ENCODE assay signal across 33 cellular contexts in genomic region chr14:29166507-29166906, GRCh38.
DNase-seq lines count a peak whose midpoint lies in the region; ATAC-seq and TF ChIP-seq lines count a peak whose summit lies in the region.
"Had no signal": no experiment of that assay in that cellular context is flagged by ENCODE, and none has a peak within 500 bp of the region (broad histone marks: within the 10 kb centered on the region; RNA-seq: fewer than 3 reads in every experiment).

No MANE protein-coding gene starts in this region.

- DNase-seq in GM12865 (ENCODE audit: low read depth) (peak; percentile 7), HFF-Myc (ENCODE audit: extremely low read depth, low read depth) (no peak), WTC11 (ENCODE audit: low spot score) (no peak), mesendoderm (peak; percentile 27), foreskin fibroblast (no peak)
- DNase-seq: activated CD4-positive, alpha-beta memory T cell treated with anti-CD3 and anti-CD28 coated beads, Interleukin-2, amount 10 ng/mL, durations not matched to agents 7 days and 5 days; activated CD8-positive, alpha-beta memory T cell treated with anti-CD3 and anti-CD28 coated beads, Interleukin-2, amount 50 U/mL, for 4 hours; activated naive CD4-positive, alpha-beta T cell treated with anti-CD3 and anti-CD28 coated beads, Interleukin-2, amount 10 ng/mL, durations not matched to agents 7 days and 5 days; adrenal gland; body of pancreas; COR-L47; gastrocnemius medialis; GDM1; left cardiac atrium; mucosa of descending colon; natural killer cell; NCI-H1092 treated with DMSO at 0.1 percent for 48 hours; NCI-H1694 treated with DMSO at 0.1 percent for 48 hours; NCI-H510A treated with DMSO at 0.1 percent for 48 hours; occipital lobe; PC-9; psoas muscle; Right ventricle myocardium superior; stimulated activated CD4-positive, alpha-beta T cell treated with anti-CD3 and anti-CD28 coated beads, Interleukin-15, amount 100 ng/mL, for 24 hours; stimulated activated CD4-positive, alpha-beta T cell treated with anti-CD3 and anti-CD28 coated beads, Interleukin-4, amount 100 ng/mL, for 4 hours; T-helper 2 cell; trophoblast cell had no signal

- H3K27ac Mint-ChIP-seq in WTC11 = no peak overlapping the region
- H3K27ac Mint-ChIP-seq: activated CD4-positive, alpha-beta memory T cell treated with anti-CD3 and anti-CD28 coated beads, Interleukin-2, amount 10 ng/mL, durations not matched to agents 7 days and 5 days; activated naive CD4-positive, alpha-beta T cell treated with anti-CD3 and anti-CD28 coated beads, Interleukin-2, amount 10 ng/mL, durations not matched to agents 7 days and 5 days; activated T-helper 1 cell treated with anti-CD3 and anti-CD28 coated beads, Interleukin-12 subunit alpha, Interleukin-12 subunit beta, Interleukin-2, Interleukin-4 antibody, amounts not matched to agents 30 ng/mL and 10 ng/mL and 1 ng/mL, durations not matched to agents 14 hours and 24 hours and 36 hours; IgD-negative memory B cell; natural killer cell had no signal

- no peak overlapping the region for H3K56ac ChIP-seq in mesendoderm (ENCODE audit: low read length)

- H2BK15ac ChIP-seq in mesendoderm (replicated peaks; ENCODE audit: low read depth) = no peak overlapping the region

- no peaks in the 10 kb centered on the region for H3K79me2 ChIP-seq in mesendoderm (ENCODE audit: control insufficient read depth, insufficient read depth, low read length)

- H3K79me1 ChIP-seq in mesendoderm (ENCODE audit: low read length) = no peaks in the 10 kb centered on the region

- H2AK5ac ChIP-seq in mesendoderm (ENCODE audit: low read length) = no peak overlapping the region

- H3K4me2 ChIP-seq in mesendoderm (ENCODE audit: low read length) = no peak overlapping the region
- H3K4me2 ChIP-seq: BLaER1 treated with 17β-estradiol and CSF1 and Interleukin-3, amounts not matched to agents 10 nM and 100 nM; PC-9 had no signal

- H3K27me3 ChIP-seq in mesendoderm (ENCODE audit: insufficient read depth, low read length, poor library complexity) = no peaks in the 10 kb centered on the region
- H3K27me3 ChIP-seq: adrenal gland; BLaER1 treated with 17β-estradiol and CSF1 and Interleukin-3, amounts not matched to agents 10 nM and 100 nM; body of pancreas; gastrocnemius medialis had no signal

- no peak overlapping the region for H3K4me3 ChIP-seq in GM12865 (ENCODE audit: low read depth, low read length)
- H3K4me3 ChIP-seq in HFF-Myc (replicated peaks; ENCODE audit: low read depth, low read length) = no peak overlapping the region
- H3K4me3 ChIP-seq in mesendoderm (ENCODE audit: low read length) = no peak overlapping the region
- H3K4me3 ChIP-seq in foreskin fibroblast (ENCODE audit: low read depth in 1 of 2, low read length in 2 of 2) = no peak overlapping the region
- H3K4me3 ChIP-seq: adrenal gland; BLaER1 treated with 17β-estradiol and CSF1 and Interleukin-3, amounts not matched to agents 10 nM and 100 nM; body of pancreas; gastrocnemius medialis; lung; mucosa of descending colon; PC-9; psoas muscle had no signal

- no peak overlapping the region for H2BK120ac ChIP-seq in mesendoderm (ENCODE audit: low read depth, low read length)

- TF ChIP-seq CTCF in GM12865 (IDR thresholded peaks at IDR 0.05; ENCODE audit: insufficient read depth, low read depth, low read length, missing control alignments) = no peak
- peak; percentile 10 for TF ChIP-seq CTCF in HFF-Myc (IDR thresholded peaks at IDR 0.05; ENCODE audit: low read depth, low read length, missing control alignments)
- no peak for TF ChIP-seq CTCF in WTC11 (IDR thresholded peaks at IDR 0.05)
- TF ChIP-seq CTCF in foreskin fibroblast (IDR thresholded peaks at IDR 0.05; ENCODE audit: low read depth, low read length) = no peak

- peak; percentile 34; the same call in 1 of the 2 replicates for ATAC-seq in WTC11
- no peak for ATAC-seq in HG02763 (IDR thresholded peaks at IDR 0.05; ENCODE audit: unreplicated experiment)
- ATAC-seq in GM19023 (IDR thresholded peaks at IDR 0.05; ENCODE audit: unreplicated experiment) = no peak
- ATAC-seq: body of pancreas, gastrocnemius medialis, left cardiac atrium, mucosa of descending colon, natural killer cell, psoas muscle had no signal

- no peak overlapping the region for H3K18ac ChIP-seq in mesendoderm (ENCODE audit: low read length)

- H3K4ac ChIP-seq in mesendoderm (ENCODE audit: low read depth, low read length) = no peak overlapping the region

- H3K4me3 Mint-ChIP-seq in WTC11 = no peak overlapping the region
- H3K4me3 Mint-ChIP-seq: activated CD4-positive, alpha-beta memory T cell treated with anti-CD3 and anti-CD28 coated beads, Interleukin-2, amount 10 ng/mL, durations not matched to agents 7 days and 5 days; activated naive CD4-positive, alpha-beta T cell treated with anti-CD3 and anti-CD28 coated beads, Interleukin-2, amount 10 ng/mL, durations not matched to agents 7 days and 5 days; activated T-helper 1 cell treated with anti-CD3 and anti-CD28 coated beads, Interleukin-12 subunit alpha, Interleukin-12 subunit beta, Interleukin-2, Interleukin-4 antibody, amounts not matched to agents 30 ng/mL and 10 ng/mL and 1 ng/mL, durations not matched to agents 14 hours and 24 hours and 36 hours; IgD-negative memory B cell; natural killer cell had no signal

- POLR2A ChIA-PET in WTC11 (lab: Charles Lee) = no interaction called here

- H3K4me1 ChIP-seq in mesendoderm (ENCODE audit: control insufficient read depth, low read depth, low read length) = no peaks in the 10 kb centered on the region
- H3K4me1 ChIP-seq: adrenal gland, body of pancreas, gastrocnemius medialis, psoas muscle had no signal

- H4K5ac ChIP-seq in mesendoderm (ENCODE audit: low read length) = no peak overlapping the region

- no peaks in the 10 kb centered on the region for H3K27me3 Mint-ChIP-seq in WTC11 (ENCODE audit: low read depth)
- H3K27me3 Mint-ChIP-seq: activated CD4-positive, alpha-beta memory T cell treated with anti-CD3 and anti-CD28 coated beads, Interleukin-2, amount 10 ng/mL, durations not matched to agents 7 days and 5 days; activated naive CD4-positive, alpha-beta T cell treated with anti-CD3 and anti-CD28 coated beads, Interleukin-2, amount 10 ng/mL, durations not matched to agents 7 days and 5 days; IgD-negative memory B cell had no signal

- H2BK5ac ChIP-seq in mesendoderm (ENCODE audit: low read length) = no peak overlapping the region

- no peak overlapping the region for H3K27ac ChIP-seq in mesendoderm (ENCODE audit: low read depth, low read length)
- H3K27ac ChIP-seq: adrenal gland; BLaER1 treated with 17β-estradiol and CSF1 and Interleukin-3, amounts not matched to agents 10 nM and 100 nM; body of pancreas; gastrocnemius medialis; PC-9; psoas muscle had no signal

- no peaks in the 10 kb centered on the region for H3K4me1 Mint-ChIP-seq in WTC11
- H3K4me1 Mint-ChIP-seq: activated CD4-positive, alpha-beta memory T cell treated with anti-CD3 and anti-CD28 coated beads, Interleukin-2, amount 10 ng/mL, durations not matched to agents 7 days and 5 days; activated naive CD4-positive, alpha-beta T cell treated with anti-CD3 and anti-CD28 coated beads, Interleukin-2, amount 10 ng/mL, durations not matched to agents 7 days and 5 days; IgD-negative memory B cell; natural killer cell had no signal

- H3K9me3 Mint-ChIP-seq in WTC11 = peaks cover 8% of the 10 kb centered on the region
- H3K9me3 Mint-ChIP-seq: IgD-negative memory B cell had no signal

- no CpG with 5 or more reads among the region's 1 CpG for WGBS in mesendoderm (ENCODE audit: extremely low coverage, insufficient coverage, low lambda C conversion rate)

- no peaks in the 10 kb centered on the region for H3K36me3 ChIP-seq in mesendoderm (ENCODE audit: control insufficient read depth, insufficient read depth, low read length)
- H3K36me3 ChIP-seq: adrenal gland; BLaER1 treated with 17β-estradiol and CSF1 and Interleukin-3, amounts not matched to agents 10 nM and 100 nM; gastrocnemius medialis had no signal

- no peaks in the 10 kb centered on the region for H3K36me3 Mint-ChIP-seq in WTC11
- H3K36me3 Mint-ChIP-seq: activated naive CD4-positive, alpha-beta T cell treated with anti-CD3 and anti-CD28 coated beads, Interleukin-2, amount 10 ng/mL, durations not matched to agents 7 days and 5 days; IgD-negative memory B cell; natural killer cell had no signal

- no peak overlapping the region for H3K23ac ChIP-seq in mesendoderm (ENCODE audit: low read length)

- CTCF ChIA-PET in WTC11 (lab: Charles Lee) = interaction anchor here (0.6 to 1.7 kb wide), 4 partner anchors 13 to 415 kb away, joined by 3 to 4 read pairs (median 3); no protein-coding TSS in a partner anchor

- H4K8ac ChIP-seq in mesendoderm (ENCODE audit: low read depth, low read length) = no peak overlapping the region

- H3K9ac ChIP-seq in mesendoderm (ENCODE audit: low read length) = no peak overlapping the region
- H3K9ac ChIP-seq: BLaER1 treated with 17β-estradiol and CSF1 and Interleukin-3, amounts not matched to agents 10 nM and 100 nM had no signal

TF ChIP-seq in WTC11, 78 proteins besides CTCF, POLR2A, EP300 and RAD21 (continues in another document):
- no peak for TF ChIP-seq NFYB (CRISPR knock-in tag; conservative IDR thresholded peaks at IDR 0.05; ENCODE audit: low read depth)
- no peak for TF ChIP-seq PRRX2 (CRISPR knock-in tag; IDR thresholded peaks at IDR 0.05)
- no peak for TF ChIP-seq USF1 (CRISPR knock-in tag; IDR thresholded peaks at IDR 0.05)

Comparison
In these comparisons a context has a peak if more than half of its experiments do, and no peak if none do; other contexts are left out.
1. DNase-seq: peak in GM12865 (single experiment) and mesendoderm (single experiment); none in HFF-Myc (single experiment), WTC11 (single experiment) and foreskin fibroblast (0 of 2).